32 cellular contexts compared by ENCODE assay signal in genomic region chr6:144530118-144530517, GRCh38.
"Had no signal": no experiment of that assay in that cellular context is flagged by ENCODE, and none has a peak within 500 bp of the region (broad histone marks: within the 10 kb centered on the region; RNA-seq: fewer than 3 reads in every experiment).

No MANE protein-coding gene starts in this region.

- H3K27ac Mint-ChIP-seq: activated CD4-positive, alpha-beta memory T cell treated with anti-CD3 and anti-CD28 coated beads, Interleukin-2, amount 10 ng/mL, durations not matched to agents 7 days and 5 days; activated CD4-positive, alpha-beta T cell treated with anti-CD3 and anti-CD28 coated beads, Interleukin-2, amount 10 ng/mL, durations not matched to agents 7 days and 5 days; activated T-cell treated with anti-CD3 and anti-CD28 coated beads, Interleukin-2, amount 50 U/mL, for 24 hours; activated T-cell treated with anti-CD3 and anti-CD28 coated beads, Interleukin-2, amount 50 U/mL, for 72 hours; dendritic cell treated with granulocyte-macrophage colony-stimulating factor and Interleukin-4, amounts not matched to agents 40 ng/mL and 50 ng/mL, for 4 days; T-helper 17 cell; T-helper 2 cell treated with Interferon-gamma antibody and Interleukin-4, amounts not matched to agents 5 μg/mL and 100 μg/mL, for 36 hours; WTC11 had no signal

- H3K27me3 Mint-ChIP-seq: activated CD4-positive, alpha-beta memory T cell treated with anti-CD3 and anti-CD28 coated beads, Interleukin-2, amount 10 ng/mL, durations not matched to agents 7 days and 5 days; activated CD4-positive, alpha-beta T cell treated with anti-CD3 and anti-CD28 coated beads, Interleukin-2, amount 10 ng/mL, durations not matched to agents 7 days and 5 days; activated naive CD4-positive, alpha-beta T cell treated with anti-CD3 and anti-CD28 coated beads, Interleukin-2, amount 10 ng/mL, durations not matched to agents 7 days and 5 days; activated naive CD8-positive, alpha-beta T cell; activated T-cell treated with anti-CD3 and anti-CD28 coated beads, Interleukin-2, amount 50 U/mL, for 24 hours; central memory CD8-positive, alpha-beta T cell; dendritic cell treated with granulocyte-macrophage colony-stimulating factor and Interleukin-4, amounts not matched to agents 40 ng/mL and 50 ng/mL, for 4 days; effector memory CD8-positive, alpha-beta T cell; T-helper 17 cell had no signal

- H3K4me1 ChIP-seq: foreskin keratinocyte had no signal

- ATAC-seq: activated T-cell treated with anti-CD3 and anti-CD28 coated beads, Interleukin-2, amount 50 U/mL, for 72 hours; effector memory CD8-positive, alpha-beta T cell; foreskin keratinocyte; gastrocnemius medialis; T-helper 17 cell; WTC11 had no signal

- H3K9me3 Mint-ChIP-seq: activated T-cell treated with anti-CD3 and anti-CD28 coated beads, Interleukin-2, amount 50 U/mL, for 24 hours; central memory CD8-positive, alpha-beta T cell; dendritic cell treated with granulocyte-macrophage colony-stimulating factor and Interleukin-4, amounts not matched to agents 40 ng/mL and 50 ng/mL, for 4 days; effector memory CD8-positive, alpha-beta T cell; WTC11 had no signal

- H3K36me3 ChIP-seq: gastrocnemius medialis had no signal

- H3K4me3 ChIP-seq: coronary artery, dorsolateral prefrontal cortex, esophagus muscularis mucosa, gastrocnemius medialis had no signal

- H3K4me3 Mint-ChIP-seq: activated CD4-positive, alpha-beta memory T cell treated with anti-CD3 and anti-CD28 coated beads, Interleukin-2, amount 10 ng/mL, durations not matched to agents 7 days and 5 days; activated CD4-positive, alpha-beta T cell treated with anti-CD3 and anti-CD28 coated beads, Interleukin-2, amount 10 ng/mL, durations not matched to agents 7 days and 5 days; activated naive CD4-positive, alpha-beta T cell treated with anti-CD3 and anti-CD28 coated beads, Interleukin-2, amount 10 ng/mL, durations not matched to agents 7 days and 5 days; activated naive CD8-positive, alpha-beta T cell; activated T-cell treated with anti-CD3 and anti-CD28 coated beads, Interleukin-2, amount 50 U/mL, for 24 hours; activated T-cell treated with anti-CD3 and anti-CD28 coated beads, Interleukin-2, amount 50 U/mL, for 72 hours; central memory CD8-positive, alpha-beta T cell; dendritic cell treated with granulocyte-macrophage colony-stimulating factor and Interleukin-4, amounts not matched to agents 40 ng/mL and 50 ng/mL, for 4 days; effector memory CD8-positive, alpha-beta T cell; T-helper 17 cell; T-helper 2 cell treated with Interferon-gamma antibody and Interleukin-4, amounts not matched to agents 5 μg/mL and 100 μg/mL, for 36 hours; WTC11 had no signal

- H3K27me3 ChIP-seq: brain microvascular endothelial cell, esophagus muscularis mucosa, foreskin keratinocyte, gastrocnemius medialis had no signal

- FAIRE-seq: bronchial epithelial cell had no signal

- H3K27ac ChIP-seq: brain microvascular endothelial cell, coronary artery, dorsolateral prefrontal cortex, esophagus muscularis mucosa, foreskin keratinocyte, gastrocnemius medialis had no signal

- DNase-seq: activated CD4-positive, alpha-beta memory T cell treated with anti-CD3 and anti-CD28 coated beads, Interleukin-2, amount 10 ng/mL, durations not matched to agents 7 days and 5 days; activated CD4-positive, alpha-beta T cell treated with anti-CD3 and anti-CD28 coated beads for 1 hour; activated CD4-positive, alpha-beta T cell treated with anti-CD3 and anti-CD28 coated beads for 4 hours; activated CD4-positive, alpha-beta T cell treated with anti-CD3 and anti-CD28 coated beads, Interleukin-2, amount 10 ng/mL, durations not matched to agents 7 days and 5 days; activated CD4-positive, alpha-beta T cell treated with anti-CD3 and anti-CD28 coated beads, Interleukin-2, amount 50 U/mL, for 4 hours; activated CD8-positive, alpha-beta memory T cell treated with anti-CD3 and anti-CD28 coated beads, Interleukin-2, amount 50 U/mL, for 48 hours; activated gamma-delta T cell; activated naive CD4-positive, alpha-beta T cell; activated naive CD4-positive, alpha-beta T cell treated with anti-CD3 and anti-CD28 coated beads, Interleukin-2, amount 10 ng/mL, durations not matched to agents 7 days and 5 days; activated T-cell treated with anti-CD3 and anti-CD28 coated beads for 4 hours; activated T-cell treated with anti-CD3 and anti-CD28 coated beads, Interleukin-2, amount 50 U/mL, for 24 hours; activated T-cell treated with anti-CD3 and anti-CD28 coated beads, Interleukin-2, amount 50 U/mL, for 72 hours; amniotic stem cell; anterior cingulate cortex; brain microvascular endothelial cell; dorsolateral prefrontal cortex; effector memory CD8-positive, alpha-beta T cell; erythroblast; foreskin keratinocyte; gastrocnemius medialis; glutamatergic neuron; T-helper 1 cell; T-helper 17 cell; T1000 had no signal

- H3K9me3 ChIP-seq: esophagus muscularis mucosa, gastrocnemius medialis had no signal
